Comparison of ENCODE assay signal across 9 cellular contexts in the genomic region with DNA sequence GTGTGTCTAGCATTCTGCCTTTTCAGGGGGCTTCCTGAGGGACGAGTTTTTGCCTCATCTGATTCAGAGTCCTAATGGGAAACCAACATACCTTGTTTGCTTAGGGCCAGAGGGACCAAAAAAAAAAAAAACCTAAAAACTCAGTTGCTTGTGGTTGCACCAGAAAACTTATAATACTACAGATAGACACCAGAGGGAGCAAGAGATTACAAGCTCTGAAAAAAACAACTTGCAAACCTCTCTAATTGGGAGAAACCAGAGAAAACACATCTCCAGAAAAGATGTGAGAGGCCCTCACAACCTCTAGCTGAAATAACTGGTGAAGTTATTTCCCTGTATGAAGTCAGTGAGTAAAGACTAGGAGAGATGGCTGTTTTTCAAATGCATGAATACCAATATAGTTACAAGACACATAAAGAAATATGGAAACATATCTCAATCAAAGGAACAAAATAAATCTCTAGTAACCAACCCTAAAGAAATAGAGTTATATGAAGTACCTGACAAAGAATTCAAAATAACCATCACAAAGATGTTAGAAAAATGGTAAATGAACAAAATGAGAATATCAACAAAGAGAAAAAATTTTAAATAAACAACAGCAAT.
A peak's percentile ranks its signal among the peaks of the same experiment; 100 is the strongest.
DNase-seq lines count a peak whose midpoint lies in the region; ATAC-seq and TF ChIP-seq lines count a peak whose summit lies in the region.
"Had no signal": no experiment of that assay in that cellular context is flagged by ENCODE, and none has a peak within 500 bp of the region (broad histone marks: within the 10 kb centered on the region; RNA-seq: fewer than 3 reads in every experiment).

No MANE protein-coding gene starts in this region.

- H3K4me3 ChIP-seq in KMS-11 (IDR thresholded peaks at IDR 0.05; ENCODE audit: insufficient read depth, low read depth, low read length) = no peak overlapping the region
- H3K4me3 ChIP-seq in SU-DHL-6 (ENCODE audit: insufficient read depth, low read length, poor library complexity, severe bottlenecking) = no peak overlapping the region
- H3K4me3 ChIP-seq in iPS-18a (ENCODE audit: low read length) = no peak overlapping the region
- H3K4me3 ChIP-seq: SJCRH30 had no signal

- ATAC-seq in HG03025 (IDR thresholded peaks at IDR 0.05; ENCODE audit: low FRiP score, unreplicated experiment) (no peak), HG03460 (IDR thresholded peaks at IDR 0.05; ENCODE audit: unreplicated experiment) (no peak)

- H3K27me3 Mint-ChIP-seq in T-helper 2 cell treated with Interferon-gamma antibody and Interleukin-4, amounts not matched to agents 5 μg/mL and 100 μg/mL, for 36 hours (ENCODE audit: low read depth) = peaks cover 8% of the 10 kb centered on the region

- H3K27ac ChIP-seq in KMS-11 (no peak overlapping the region), SU-DHL-6 (ENCODE audit: low read depth, low read length) (no peak overlapping the region), iPS-18a (ENCODE audit: low read length) (peak overlapping the region; percentile 78)
- H3K27ac ChIP-seq: SJCRH30 had no signal

- H3K79me2 ChIP-seq in KMS-11 (ENCODE audit: insufficient read depth, low read depth) = no peaks in the 10 kb centered on the region
- no peaks in the 10 kb centered on the region for H3K79me2 ChIP-seq in SU-DHL-6 (ENCODE audit: insufficient read depth, low read length)

- TF ChIP-seq CTCF in KMS-11 (conservative IDR thresholded peaks at IDR 0.05; ENCODE audit: low read depth, low read length) (peak; percentile 71), SU-DHL-6 (IDR thresholded peaks at IDR 0.05; ENCODE audit: insufficient read depth, low read length, poor library complexity, severe bottlenecking) (peak; percentile 41)

- H3K4me3 Mint-ChIP-seq in T-helper 2 cell treated with Interferon-gamma antibody and Interleukin-4, amounts not matched to agents 5 μg/mL and 100 μg/mL, for 36 hours = no peak overlapping the region

- no peak overlapping the region for H3K27ac Mint-ChIP-seq in T-helper 2 cell treated with Interferon-gamma antibody and Interleukin-4, amounts not matched to agents 5 μg/mL and 100 μg/mL, for 36 hours

- H3K9me2 ChIP-seq in SU-DHL-6 (replicated peaks; ENCODE audit: insufficient read depth, low read length) = no peaks in the 10 kb centered on the region

- no peak overlapping the region for H3K4me2 ChIP-seq in KMS-11
- no peak overlapping the region for H3K4me2 ChIP-seq in SU-DHL-6 (ENCODE audit: low read depth, low read length, poor library complexity, severe bottlenecking)

- no peaks in the 10 kb centered on the region for H3K27me3 ChIP-seq in KMS-11 (ENCODE audit: insufficient read depth, low read depth)
- H3K27me3 ChIP-seq in SU-DHL-6 (ENCODE audit: low read length) = no peaks in the 10 kb centered on the region
- H3K27me3 ChIP-seq in iPS-18a (ENCODE audit: control insufficient read depth, insufficient read depth, low read length) = no peaks in the 10 kb centered on the region
- H3K27me3 ChIP-seq: SJCRH30 had no signal

- no peaks in the 10 kb centered on the region for H3K36me3 Mint-ChIP-seq in T-helper 2 cell treated with Interferon-gamma antibody and Interleukin-4, amounts not matched to agents 5 μg/mL and 100 μg/mL, for 36 hours (ENCODE audit: low read depth)

- H3K4me1 Mint-ChIP-seq in T-helper 2 cell treated with Interferon-gamma antibody and Interleukin-4, amounts not matched to agents 5 μg/mL and 100 μg/mL, for 36 hours (ENCODE audit: low read depth) = no peaks in the 10 kb centered on the region

- H4K20me1 ChIP-seq in KMS-11 (ENCODE audit: insufficient read depth) (no peaks in the 10 kb centered on the region), SU-DHL-6 (ENCODE audit: low read depth, low read length) (no peaks in the 10 kb centered on the region)

- DNase-seq in DMS53 (lab: John Stamatoyannopoulos, UW) = peak; percentile 86
- DNase-seq in mucosa of gallbladder (ENCODE audit: low spot score) = no peak
- DNase-seq in T-helper 2 cell treated with Interferon-gamma antibody and Interleukin-4, amounts not matched to agents 5 μg/mL and 100 μg/mL, for 36 hours (ENCODE audit: low spot score) = no peak

- no peaks in the 10 kb centered on the region for H3K9me3 ChIP-seq in SU-DHL-6 (ENCODE audit: insufficient read depth, low read length)
- H3K9me3 ChIP-seq in iPS-18a (ENCODE audit: control insufficient read depth, low read depth, low read length) = peaks cover 14% of the 10 kb centered on the region
- H3K9me3 ChIP-seq: SJCRH30 had no signal

- H2AFZ ChIP-seq in KMS-11 (ENCODE audit: low read depth) (no peak overlapping the region), SU-DHL-6 (ENCODE audit: low read depth, low read length, severe bottlenecking) (no peak overlapping the region)

- H3K4me1 ChIP-seq in KMS-11 (ENCODE audit: low read depth, poor library complexity, severe bottlenecking) (peaks cover 8% of the 10 kb centered on the region), iPS-18a (ENCODE audit: control insufficient read depth, low read depth, low read length) (peaks cover 24% of the 10 kb centered on the region)
- H3K4me1 ChIP-seq: SJCRH30 had no signal

- no peaks in the 10 kb centered on the region for H3F3A ChIP-seq in SU-DHL-6 (ENCODE audit: insufficient read depth)

- no peaks in the 10 kb centered on the region for H3K9me3 Mint-ChIP-seq in T-helper 2 cell treated with Interferon-gamma antibody and Interleukin-4, amounts not matched to agents 5 μg/mL and 100 μg/mL, for 36 hours

- H3K36me3 ChIP-seq in KMS-11 (ENCODE audit: insufficient read depth) (no peaks in the 10 kb centered on the region), SU-DHL-6 (ENCODE audit: low read length) (no peaks in the 10 kb centered on the region), iPS-18a (ENCODE audit: control insufficient read depth, low read depth, low read length) (no peaks in the 10 kb centered on the region)
- H3K36me3 ChIP-seq: SJCRH30 had no signal

- no peak overlapping the region for H3K9ac ChIP-seq in KMS-11
- H3K9ac ChIP-seq in SU-DHL-6 (ENCODE audit: low read length) = no peak overlapping the region
- H3K9ac ChIP-seq in iPS-18a (ENCODE audit: low read length) = peak overlapping the region; percentile 28
